In genomic region chr3:170712798-170713197, GRCh38 we compare ENCODE assay signal across 18 cellular contexts.
"Had no signal": no experiment of that assay in that cellular context is flagged by ENCODE, and none has a peak within 500 bp of the region (broad histone marks: within the 10 kb centered on the region; RNA-seq: fewer than 3 reads in every experiment).

No MANE protein-coding gene starts in this region.

- H3K36me3 ChIP-seq: left lung, right atrium auricular region, transverse colon had no signal

- H3K27me3 ChIP-seq: body of pancreas, left lung, right atrium auricular region had no signal

- DNase-seq: activated CD4-positive, alpha-beta T cell treated with anti-CD3 and anti-CD28 coated beads for 4 hours; activated CD8-positive, alpha-beta T cell treated with anti-CD3 and anti-CD28 coated beads for 36 hours; activated effector memory CD4-positive, alpha-beta T cell treated with Interleukin-2 at 50 U/mL for 16 hours; activated T-cell treated with anti-CD3 and anti-CD28 coated beads, Interleukin-2, amount 50 U/mL, for 4 hours; amniotic stem cell; body of pancreas; central memory CD4-positive, alpha-beta T cell; islet precursor cell; left lung; nucleus accumbens; stimulated activated CD4-positive, alpha-beta T cell treated with anti-CD3 and anti-CD28 coated beads, Interleukin-4, amount 100 ng/mL, for 24 hours; stimulated activated naive CD8-positive, alpha-beta T cell treated with anti-CD3 and anti-CD28 coated beads, Interleukin-15, Interleukin-2, amounts not matched to agents 100 U/mL and 50 U/mL, for 24 hours; T-helper 2 cell; transverse colon had no signal

- H3K4me1 ChIP-seq: body of pancreas, right atrium auricular region, transverse colon had no signal

- H3K27ac ChIP-seq: body of pancreas, left lung, right atrium auricular region, skin epidermis, transverse colon had no signal

- H3K4me3 ChIP-seq: body of pancreas, left lung, right atrium auricular region, skin epidermis, transverse colon had no signal

- ATAC-seq: activated CD8-positive, alpha-beta T cell treated with anti-CD3 and anti-CD28 coated beads for 36 hours; activated naive CD4-positive, alpha-beta T cell treated with anti-CD3 and anti-CD28 coated beads, Interleukin-2, amount 50 U/mL, for 72 hours; activated T-cell treated with anti-CD3 and anti-CD28 coated beads, Interleukin-2, amount 50 U/mL, for 4 hours; body of pancreas; left lung; natural killer cell treated with Interleukin-12 subunit alpha and Interleukin-12 subunit beta and Interleukin-15 and Interleukin-18, amount 100 ng/mL, for 72 hours; stimulated activated naive CD8-positive, alpha-beta T cell treated with anti-CD3 and anti-CD28 coated beads, Interleukin-15, Interleukin-2, amounts not matched to agents 100 U/mL and 50 U/mL, for 24 hours had no signal
